In genomic region chr18:1708006-1708405, GRCh38 we compare ENCODE assay signal across 22 cellular contexts.
"Had no signal": no experiment of that assay in that cellular context is flagged by ENCODE, and none has a peak within 500 bp of the region (broad histone marks: within the 10 kb centered on the region; RNA-seq: fewer than 3 reads in every experiment).

No MANE protein-coding gene starts in this region.

- H3K36me3 ChIP-seq: lower lobe of right lung, neutrophil, pancreas, spleen, thoracic aorta, upper lobe of right lung had no signal

- H3K4me1 ChIP-seq: lower lobe of right lung, pancreas, spleen, upper lobe of right lung had no signal

- H3K27ac ChIP-seq: hepatocyte, lower lobe of right lung, neutrophil, pancreas, spleen, thoracic aorta, upper lobe of right lung, VCaP had no signal

- H3K4me3 ChIP-seq: hepatocyte, lower lobe of right lung, pancreas, spleen, thoracic aorta, upper lobe of right lung had no signal

- H3K9me3 ChIP-seq: lower lobe of right lung, neutrophil, pancreas, thoracic aorta, upper lobe of right lung had no signal

- DNase-seq: activated CD4-positive, alpha-beta T cell treated with anti-CD3 and anti-CD28 coated beads, Interleukin-2, amount 50 U/mL, for 1 hour; activated CD4-positive, CD25-positive, alpha-beta regulatory T cell treated with anti-CD3 and anti-CD28 coated beads, Interleukin-2, amount 50 U/mL, for 72 hours; activated effector memory CD4-positive, alpha-beta T cell treated with anti-CD3 and anti-CD28 coated beads, Interleukin-2, amount 50 U/mL, for 16 hours; activated naive CD4-positive, alpha-beta T cell treated with anti-CD3 and anti-CD28 coated beads, Interleukin-2, amount 50 U/mL, for 16 hours; activated T-cell treated with anti-CD3 and anti-CD28 coated beads, Interleukin-2, amount 50 U/mL, for 72 hours; aorta; dermis blood vessel endothelial cell; effector memory CD4-positive, alpha-beta T cell; foreskin fibroblast; lower lobe of right lung; natural killer cell; pancreas; spleen; stimulated activated naive B cell treated with anti-CD40 and anti-IgM and Interleukin-4, amounts not matched to agents 10 μg/mL and 1 μg/mL and 100 μg/mL, for 72 hours; T-helper 2 cell; upper lobe of right lung had no signal

- H3K27me3 ChIP-seq: hepatocyte, neutrophil, spleen, upper lobe of right lung had no signal

- FAIRE-seq: endothelial cell of umbilical vein, islet of Langerhans, pancreas had no signal
